ENCODE assay signal across 1 cellular context in genomic region chr1:10209905-10210810, GRCh38.
TF ChIP-seq lines count a peak whose summit lies in the region.

KIF1B (plus strand) TSS chr1:10210570; CDS start chr1:10232329, 21,759 bp downstream.

TF ChIP-seq in A549, 52 proteins besides CTCF, POLR2A, EP300 and RAD21 (continued from another document):
- TF ChIP-seq HMGXB4 (CRISPR knock-in tag; IDR thresholded peaks at IDR 0.05; ENCODE audit: borderline replicate concordance) (no peak; the same call in 1 of the 2 replicates), SMC3 (IDR thresholded peaks at IDR 0.05) (peak; percentile 71), CEBPB (IDR thresholded peaks at IDR 0.05) (no peak), EHMT2 (IDR thresholded peaks at IDR 0.05; ENCODE audit: low read depth) (no peak), MAFK (IDR thresholded peaks at IDR 0.05; ENCODE audit: partially characterized antibody) (no peak), BCL3 (IDR thresholded peaks at IDR 0.05) (peak; percentile 43; the same call in 1 of the 3 replicates), HOXB5 (CRISPR knock-in tag; IDR thresholded peaks at IDR 0.05) (no peak), ATOH8 (CRISPR knock-in tag; IDR thresholded peaks at IDR 0.05; ENCODE audit: low read depth) (no peak), ESRRA (IDR thresholded peaks at IDR 0.05; ENCODE audit: borderline replicate concordance, low read length) (0 out of 2 replicates have a peak, but pooled peaks have one; percentile 27), HDAC2 (IDR thresholded peaks at IDR 0.05) (no peak), RNF2 (IDR thresholded peaks at IDR 0.05; ENCODE audit: borderline replicate concordance, low read depth) (no peak), NR3C1 (IDR thresholded peaks at IDR 0.05) (no peak), FOSL2 (IDR thresholded peaks at IDR 0.05) (no peak), FOSL2 (CRISPR knock-in tag; IDR thresholded peaks at IDR 0.05) (no peak; the same call in 1 of the 2 replicates), POLR2AphosphoS2 (conservative IDR thresholded peaks at IDR 0.05; ENCODE audit: low read length) (no peak), HOXB13 (CRISPR knock-in tag; IDR thresholded peaks at IDR 0.05; ENCODE audit: low read depth) (no peak), KDM5A (IDR thresholded peaks at IDR 0.05) (no peak), RARB (CRISPR knock-in tag; IDR thresholded peaks at IDR 0.05) (no peak), E2F6 (IDR thresholded peaks at IDR 0.05; ENCODE audit: borderline replicate concordance, low read depth) (no peak), MAZ (IDR thresholded peaks at IDR 0.05; ENCODE audit: borderline replicate concordance, low read depth, low read length) (0 out of 2 replicates have a peak, but pooled peaks have one; percentile 4), NPAS2 (CRISPR knock-in tag; IDR thresholded peaks at IDR 0.05; ENCODE audit: borderline replicate concordance) (no peak)
